Comparison of ENCODE assay signal across 1 cellular context in the genomic region with DNA sequence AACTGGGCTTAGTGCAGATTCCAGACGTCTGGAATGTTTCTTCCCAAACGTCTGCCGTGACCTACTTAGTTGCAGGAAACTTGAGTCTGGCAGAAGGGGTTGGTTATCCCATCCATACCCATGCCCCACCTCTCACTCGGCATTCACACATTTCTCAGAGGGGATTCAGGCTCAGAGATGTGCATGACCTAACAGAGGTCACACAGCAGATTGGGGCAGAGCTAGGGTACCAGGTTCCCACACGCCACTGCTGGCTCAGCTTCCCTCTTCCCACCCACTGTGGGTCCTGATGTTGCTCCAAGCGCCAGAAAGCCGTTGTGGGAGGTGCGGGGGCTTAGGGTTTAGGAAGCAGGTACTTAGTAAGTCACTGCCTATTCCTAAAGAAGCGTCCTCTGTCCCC.
TF ChIP-seq lines count a peak whose summit lies in the region.

No MANE protein-coding gene starts in this region.

TF ChIP-seq in HEK293, 187 proteins besides CTCF, POLR2A, EP300 and RAD21 (continued from another document):
- TF ChIP-seq, protein P1, sequence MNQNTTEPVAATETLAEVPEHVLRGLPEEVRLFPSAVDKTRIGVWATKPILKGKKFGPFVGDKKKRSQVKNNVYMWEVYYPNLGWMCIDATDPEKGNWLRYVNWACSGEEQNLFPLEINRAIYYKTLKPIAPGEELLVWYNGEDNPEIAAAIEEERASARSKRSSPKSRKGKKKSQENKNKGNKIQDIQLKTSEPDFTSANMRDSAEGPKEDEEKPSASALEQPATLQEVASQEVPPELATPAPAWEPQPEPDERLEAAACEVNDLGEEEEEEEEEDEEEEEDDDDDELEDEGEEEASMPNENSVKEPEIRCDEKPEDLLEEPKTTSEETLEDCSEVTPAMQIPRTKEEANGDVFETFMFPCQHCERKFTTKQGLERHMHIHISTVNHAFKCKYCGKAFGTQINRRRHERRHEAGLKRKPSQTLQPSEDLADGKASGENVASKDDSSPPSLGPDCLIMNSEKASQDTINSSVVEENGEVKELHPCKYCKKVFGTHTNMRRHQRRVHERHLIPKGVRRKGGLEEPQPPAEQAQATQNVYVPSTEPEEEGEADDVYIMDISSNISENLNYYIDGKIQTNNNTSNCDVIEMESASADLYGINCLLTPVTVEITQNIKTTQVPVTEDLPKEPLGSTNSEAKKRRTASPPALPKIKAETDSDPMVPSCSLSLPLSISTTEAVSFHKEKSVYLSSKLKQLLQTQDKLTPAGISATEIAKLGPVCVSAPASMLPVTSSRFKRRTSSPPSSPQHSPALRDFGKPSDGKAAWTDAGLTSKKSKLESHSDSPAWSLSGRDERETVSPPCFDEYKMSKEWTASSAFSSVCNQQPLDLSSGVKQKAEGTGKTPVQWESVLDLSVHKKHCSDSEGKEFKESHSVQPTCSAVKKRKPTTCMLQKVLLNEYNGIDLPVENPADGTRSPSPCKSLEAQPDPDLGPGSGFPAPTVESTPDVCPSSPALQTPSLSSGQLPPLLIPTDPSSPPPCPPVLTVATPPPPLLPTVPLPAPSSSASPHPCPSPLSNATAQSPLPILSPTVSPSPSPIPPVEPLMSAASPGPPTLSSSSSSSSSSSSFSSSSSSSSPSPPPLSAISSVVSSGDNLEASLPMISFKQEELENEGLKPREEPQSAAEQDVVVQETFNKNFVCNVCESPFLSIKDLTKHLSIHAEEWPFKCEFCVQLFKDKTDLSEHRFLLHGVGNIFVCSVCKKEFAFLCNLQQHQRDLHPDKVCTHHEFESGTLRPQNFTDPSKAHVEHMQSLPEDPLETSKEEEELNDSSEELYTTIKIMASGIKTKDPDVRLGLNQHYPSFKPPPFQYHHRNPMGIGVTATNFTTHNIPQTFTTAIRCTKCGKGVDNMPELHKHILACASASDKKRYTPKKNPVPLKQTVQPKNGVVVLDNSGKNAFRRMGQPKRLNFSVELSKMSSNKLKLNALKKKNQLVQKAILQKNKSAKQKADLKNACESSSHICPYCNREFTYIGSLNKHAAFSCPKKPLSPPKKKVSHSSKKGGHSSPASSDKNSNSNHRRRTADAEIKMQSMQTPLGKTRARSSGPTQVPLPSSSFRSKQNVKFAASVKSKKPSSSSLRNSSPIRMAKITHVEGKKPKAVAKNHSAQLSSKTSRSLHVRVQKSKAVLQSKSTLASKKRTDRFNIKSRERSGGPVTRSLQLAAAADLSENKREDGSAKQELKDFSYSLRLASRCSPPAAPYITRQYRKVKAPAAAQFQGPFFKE (tag by site-specific recombination; IDR thresholded peaks at IDR 0.05; ENCODE audit: borderline replicate concordance) = no peak
- no peak for TF ChIP-seq GLIS2 (tag by site-specific recombination; IDR thresholded peaks at IDR 0.05)
TF ChIP-seq in HEK293: peak in this region for 1.
